ENCODE assay signal across 27 cellular contexts in genomic region chr9:138102246-138103051, GRCh38.
A peak's percentile ranks its signal among the peaks of the same experiment; 100 is the strongest.
DNase-seq lines count a peak whose midpoint lies in the region; ATAC-seq and TF ChIP-seq lines count a peak whose summit lies in the region.
"Had no signal": no experiment of that assay in that cellular context is flagged by ENCODE, and none has a peak within 500 bp of the region (broad histone marks: within the 10 kb centered on the region; RNA-seq: fewer than 3 reads in every experiment).

No MANE protein-coding gene starts in this region.

- H3K9me3 ChIP-seq in RWPE2 (ENCODE audit: severe bottlenecking) (no peaks in the 10 kb centered on the region), testis (no peaks in the 10 kb centered on the region)
- H3K9me3 ChIP-seq: lower lobe of right lung, mucosa of descending colon, right lobe of liver had no signal

- H3K4me1 Mint-ChIP-seq in activated CD4-positive, alpha-beta memory T cell treated with anti-CD3 and anti-CD28 coated beads, Interleukin-2, amount 10 ng/mL, durations not matched to agents 7 days and 5 days = no peaks in the 10 kb centered on the region
- H3K4me1 Mint-ChIP-seq in activated CD4-positive, alpha-beta memory T cell treated with anti-CD3 and anti-CD28 coated beads for 36 hours (ENCODE audit: low read depth) = no peaks in the 10 kb centered on the region
- no peaks in the 10 kb centered on the region for H3K4me1 Mint-ChIP-seq in activated CD4-positive, alpha-beta T cell treated with anti-CD3 and anti-CD28 coated beads for 36 hours
- H3K4me1 Mint-ChIP-seq: stimulated activated memory B cell treated with anti-CD40 and anti-IgM and Interleukin-4, amounts not matched to agents 10 μg/mL and 1 μg/mL and 100 μg/mL, for 72 hours; WTC11 had no signal

- H3K27me3 ChIP-seq in RWPE2 (ENCODE audit: insufficient read depth, poor library complexity, severe bottlenecking) (no peaks in the 10 kb centered on the region), testis (no peaks in the 10 kb centered on the region)
- H3K27me3 ChIP-seq: right lobe of liver had no signal

- no peak overlapping the region for H3K4me3 Mint-ChIP-seq in activated CD4-positive, alpha-beta memory T cell treated with anti-CD3 and anti-CD28 coated beads, Interleukin-2, amount 10 ng/mL, durations not matched to agents 7 days and 5 days
- H3K4me3 Mint-ChIP-seq in activated CD4-positive, alpha-beta memory T cell treated with anti-CD3 and anti-CD28 coated beads for 36 hours = no peak overlapping the region
- no peak overlapping the region for H3K4me3 Mint-ChIP-seq in activated CD4-positive, alpha-beta T cell treated with anti-CD3 and anti-CD28 coated beads for 36 hours
- H3K4me3 Mint-ChIP-seq: activated CD8-positive, alpha-beta T cell treated with anti-CD3 and anti-CD28 coated beads, Interleukin-2, amount 10 ng/mL, durations not matched to agents 7 days and 5 days; activated naive CD4-positive, alpha-beta T cell treated with anti-CD3 and anti-CD28 coated beads for 36 hours; activated T-cell treated with anti-CD3 and anti-CD28 coated beads, Interleukin-2, amount 50 U/mL, for 4 hours; brain; CD4-positive, alpha-beta T cell; nephron progenitor cell; stimulated activated memory B cell treated with anti-CD40 and anti-IgM and Interleukin-4, amounts not matched to agents 10 μg/mL and 1 μg/mL and 100 μg/mL, for 72 hours; WTC11 had no signal

- H3K36me3 ChIP-seq in RWPE2 (ENCODE audit: low read depth) = no peaks in the 10 kb centered on the region
- H3K36me3 ChIP-seq in testis (ENCODE audit: low read depth, missing control alignments) = no peaks in the 10 kb centered on the region
- H3K36me3 ChIP-seq: lower lobe of right lung, right lobe of liver had no signal

- 78 to 82% methylated on average over 19 to 23 of the region's 23 CpGs for WGBS in testis, 2 donors

- TF ChIP-seq CTCF in RWPE2 (IDR thresholded peaks at IDR 0.05; ENCODE audit: poor library complexity, severe bottlenecking) = no peak
- TF ChIP-seq CTCF in testis (IDR thresholded peaks at IDR 0.05) = no peak

- no peak for TF ChIP-seq POLR2A in testis (IDR thresholded peaks at IDR 0.05)

- POLR2A ChIA-PET in activated CD4-positive, alpha-beta memory T cell treated with anti-CD3 and anti-CD28 coated beads, Interleukin-2, amount 10 ng/mL, durations not matched to agents 7 days and 5 days (lab: Charles Lee) = no interaction called here
- POLR2A ChIA-PET in activated CD4-positive, alpha-beta memory T cell treated with anti-CD3 and anti-CD28 coated beads for 36 hours (lab: Charles Lee) = no interaction called here
- POLR2A ChIA-PET in activated CD4-positive, alpha-beta T cell treated with anti-CD3 and anti-CD28 coated beads for 36 hours (lab: Charles Lee) = no interaction called here

- H3K4me3 ChIP-seq in RWPE2 (ENCODE audit: severe bottlenecking) = no peak overlapping the region
- H3K4me3 ChIP-seq in testis = no peak overlapping the region
- H3K4me3 ChIP-seq: lower lobe of right lung, mucosa of descending colon, right lobe of liver had no signal

- no peaks in the 10 kb centered on the region for H3K36me3 Mint-ChIP-seq in activated CD4-positive, alpha-beta memory T cell treated with anti-CD3 and anti-CD28 coated beads, Interleukin-2, amount 10 ng/mL, durations not matched to agents 7 days and 5 days (ENCODE audit: low read depth)
- H3K36me3 Mint-ChIP-seq in activated CD4-positive, alpha-beta memory T cell treated with anti-CD3 and anti-CD28 coated beads for 36 hours = no peaks in the 10 kb centered on the region
- no peaks in the 10 kb centered on the region for H3K36me3 Mint-ChIP-seq in activated CD4-positive, alpha-beta T cell treated with anti-CD3 and anti-CD28 coated beads for 36 hours (ENCODE audit: low read depth)
- H3K36me3 Mint-ChIP-seq: stimulated activated memory B cell treated with anti-CD40 and anti-IgM and Interleukin-4, amounts not matched to agents 10 μg/mL and 1 μg/mL and 100 μg/mL, for 72 hours had no signal

- ATAC-seq in RWPE2 (ENCODE audit: low read depth) = no peak
- no peak for ATAC-seq in left lobe of liver
- ATAC-seq in HG02798 (IDR thresholded peaks at IDR 0.05; ENCODE audit: poor library complexity, unreplicated experiment) = no peak
- ATAC-seq in activated CD4-positive, alpha-beta T cell treated with anti-CD3 and anti-CD28 coated beads for 36 hours = no peak
- ATAC-seq: activated CD8-positive, alpha-beta T cell treated with anti-CD3 and anti-CD28 coated beads, Interleukin-2, amount 10 ng/mL, durations not matched to agents 7 days and 5 days; activated T-cell treated with anti-CD3 and anti-CD28 coated beads, Interleukin-2, amount 50 U/mL, for 4 hours; HCT116; lower lobe of right lung; mucosa of descending colon; right lobe of liver; stimulated activated memory B cell treated with anti-CD40 and anti-IgM and Interleukin-4, amounts not matched to agents 10 μg/mL and 1 μg/mL and 100 μg/mL, for 72 hours; WTC11 had no signal

- H3K4me1 ChIP-seq in RWPE2 (ENCODE audit: insufficient read depth, poor library complexity, severe bottlenecking) (no peaks in the 10 kb centered on the region), testis (no peaks in the 10 kb centered on the region)
- H3K4me1 ChIP-seq: lower lobe of right lung, right lobe of liver had no signal

- DNase-seq in activated CD4-positive, alpha-beta memory T cell treated with anti-CD3 and anti-CD28 coated beads, Interleukin-2, amount 10 ng/mL, durations not matched to agents 7 days and 5 days = peak; percentile 6
- no peak for DNase-seq in activated CD4-positive, alpha-beta memory T cell treated with anti-CD3 and anti-CD28 coated beads for 36 hours
- peak; percentile 43 for DNase-seq in RWPE2 (ENCODE audit: low spot score)
- DNase-seq in left lobe of liver (ENCODE audit: low spot score) = peak; percentile 38
- peak; percentile 3 for DNase-seq in testis
- DNase-seq in activated CD4-positive, alpha-beta T cell treated with anti-CD3 and anti-CD28 coated beads for 36 hours = no peak
- DNase-seq in activated CD4-positive, alpha-beta T cell treated with anti-CD3 and anti-CD28 coated beads, Interleukin-2, amount 50 U/mL, for 1 hour = no peak
- DNase-seq: activated CD8-positive, alpha-beta T cell treated with anti-CD3 and anti-CD28 coated beads, Interleukin-2, amount 10 ng/mL, durations not matched to agents 7 days and 5 days; activated naive CD4-positive, alpha-beta T cell treated with anti-CD3 and anti-CD28 coated beads for 36 hours; activated T-cell treated with anti-CD3 and anti-CD28 coated beads, Interleukin-2, amount 50 U/mL, for 4 hours; effector CD4-positive, alpha-beta T cell; EL; lower lobe of right lung; mucosa of descending colon; NCI-H1092; NCI-H187; NCI-H2171; NCI-H510A; nephron progenitor cell; stimulated activated CD4-positive, alpha-beta T cell treated with anti-CD3 and anti-CD28 coated beads, Interleukin-4, amount 100 ng/mL, for 24 hours had no signal

- H3K9me3 Mint-ChIP-seq in activated CD4-positive, alpha-beta memory T cell treated with anti-CD3 and anti-CD28 coated beads, Interleukin-2, amount 10 ng/mL, durations not matched to agents 7 days and 5 days = no peaks in the 10 kb centered on the region
- no peaks in the 10 kb centered on the region for H3K9me3 Mint-ChIP-seq in activated CD4-positive, alpha-beta memory T cell treated with anti-CD3 and anti-CD28 coated beads for 36 hours
- no peaks in the 10 kb centered on the region for H3K9me3 Mint-ChIP-seq in activated CD4-positive, alpha-beta T cell treated with anti-CD3 and anti-CD28 coated beads for 36 hours (ENCODE audit: low read depth)
- H3K9me3 Mint-ChIP-seq: activated naive CD4-positive, alpha-beta T cell treated with anti-CD3 and anti-CD28 coated beads for 36 hours; activated T-cell treated with anti-CD3 and anti-CD28 coated beads, Interleukin-2, amount 50 U/mL, for 4 hours; brain; CD4-positive, alpha-beta T cell; stimulated activated memory B cell treated with anti-CD40 and anti-IgM and Interleukin-4, amounts not matched to agents 10 μg/mL and 1 μg/mL and 100 μg/mL, for 72 hours had no signal

- no peaks in the 10 kb centered on the region for H3K27me3 Mint-ChIP-seq in activated CD4-positive, alpha-beta memory T cell treated with anti-CD3 and anti-CD28 coated beads, Interleukin-2, amount 10 ng/mL, durations not matched to agents 7 days and 5 days
- peaks cover 4% of the 10 kb centered on the region for H3K27me3 Mint-ChIP-seq in activated CD4-positive, alpha-beta memory T cell treated with anti-CD3 and anti-CD28 coated beads for 36 hours
- peaks cover 7% of the 10 kb centered on the region for H3K27me3 Mint-ChIP-seq in activated CD4-positive, alpha-beta T cell treated with anti-CD3 and anti-CD28 coated beads for 36 hours

- no peak overlapping the region for H3K27ac Mint-ChIP-seq in activated CD4-positive, alpha-beta memory T cell treated with anti-CD3 and anti-CD28 coated beads, Interleukin-2, amount 10 ng/mL, durations not matched to agents 7 days and 5 days
- H3K27ac Mint-ChIP-seq in activated CD4-positive, alpha-beta memory T cell treated with anti-CD3 and anti-CD28 coated beads for 36 hours = no peak overlapping the region
- no peak overlapping the region for H3K27ac Mint-ChIP-seq in activated CD4-positive, alpha-beta T cell treated with anti-CD3 and anti-CD28 coated beads for 36 hours
- H3K27ac Mint-ChIP-seq: activated CD8-positive, alpha-beta T cell treated with anti-CD3 and anti-CD28 coated beads, Interleukin-2, amount 10 ng/mL, durations not matched to agents 7 days and 5 days; activated naive CD4-positive, alpha-beta T cell treated with anti-CD3 and anti-CD28 coated beads for 36 hours; CD4-positive, alpha-beta T cell; nephron progenitor cell; stimulated activated memory B cell treated with anti-CD40 and anti-IgM and Interleukin-4, amounts not matched to agents 10 μg/mL and 1 μg/mL and 100 μg/mL, for 72 hours; WTC11 had no signal

- H3K27ac ChIP-seq in RWPE2 (ENCODE audit: poor library complexity, severe bottlenecking) (no peak overlapping the region), testis (no peak overlapping the region)
- H3K27ac ChIP-seq: lower lobe of right lung, right lobe of liver had no signal

- intact Hi-C loops in activated CD4-positive, alpha-beta memory T cell treated with anti-CD3 and anti-CD28 coated beads for 36 hours (cut with micrococcal nuclease) = no loop called here
- intact Hi-C loops in testis (cut with DNase I; ENCODE audit: low total_unique reads) = no loop called here
- intact Hi-C loops in activated CD4-positive, alpha-beta T cell treated with anti-CD3 and anti-CD28 coated beads for 36 hours (cut with DNase I, micrococcal nuclease) = no loop called here

- CTCF ChIA-PET in activated CD4-positive, alpha-beta memory T cell treated with anti-CD3 and anti-CD28 coated beads, Interleukin-2, amount 10 ng/mL, durations not matched to agents 7 days and 5 days (lab: Charles Lee) = no interaction called here
- CTCF ChIA-PET in activated CD4-positive, alpha-beta memory T cell treated with anti-CD3 and anti-CD28 coated beads for 36 hours (lab: Charles Lee) = no interaction called here
- CTCF ChIA-PET in activated CD4-positive, alpha-beta T cell treated with anti-CD3 and anti-CD28 coated beads for 36 hours (lab: Charles Lee) = no interaction called here

Comparison
In these comparisons a context has a peak if more than half of its experiments do, and no peak if none do; other contexts are left out.
1. DNase-seq: peak in activated CD4-positive, alpha-beta memory T cell treated with anti-CD3 and anti-CD28 coated beads, Interleukin-2, amount 10 ng/mL, durations not matched to agents 7 days and 5 days (single experiment), RWPE2 (single experiment), left lobe of liver (single experiment) and testis (single experiment); none in activated CD4-positive, alpha-beta memory T cell treated with anti-CD3 and anti-CD28 coated beads for 36 hours (single experiment), activated CD4-positive, alpha-beta T cell treated with anti-CD3 and anti-CD28 coated beads for 36 hours (single experiment) and activated CD4-positive, alpha-beta T cell treated with anti-CD3 and anti-CD28 coated beads, Interleukin-2, amount 50 U/mL, for 1 hour (single experiment).